ENCODE assay signal across 9 cellular contexts in the genomic region with DNA sequence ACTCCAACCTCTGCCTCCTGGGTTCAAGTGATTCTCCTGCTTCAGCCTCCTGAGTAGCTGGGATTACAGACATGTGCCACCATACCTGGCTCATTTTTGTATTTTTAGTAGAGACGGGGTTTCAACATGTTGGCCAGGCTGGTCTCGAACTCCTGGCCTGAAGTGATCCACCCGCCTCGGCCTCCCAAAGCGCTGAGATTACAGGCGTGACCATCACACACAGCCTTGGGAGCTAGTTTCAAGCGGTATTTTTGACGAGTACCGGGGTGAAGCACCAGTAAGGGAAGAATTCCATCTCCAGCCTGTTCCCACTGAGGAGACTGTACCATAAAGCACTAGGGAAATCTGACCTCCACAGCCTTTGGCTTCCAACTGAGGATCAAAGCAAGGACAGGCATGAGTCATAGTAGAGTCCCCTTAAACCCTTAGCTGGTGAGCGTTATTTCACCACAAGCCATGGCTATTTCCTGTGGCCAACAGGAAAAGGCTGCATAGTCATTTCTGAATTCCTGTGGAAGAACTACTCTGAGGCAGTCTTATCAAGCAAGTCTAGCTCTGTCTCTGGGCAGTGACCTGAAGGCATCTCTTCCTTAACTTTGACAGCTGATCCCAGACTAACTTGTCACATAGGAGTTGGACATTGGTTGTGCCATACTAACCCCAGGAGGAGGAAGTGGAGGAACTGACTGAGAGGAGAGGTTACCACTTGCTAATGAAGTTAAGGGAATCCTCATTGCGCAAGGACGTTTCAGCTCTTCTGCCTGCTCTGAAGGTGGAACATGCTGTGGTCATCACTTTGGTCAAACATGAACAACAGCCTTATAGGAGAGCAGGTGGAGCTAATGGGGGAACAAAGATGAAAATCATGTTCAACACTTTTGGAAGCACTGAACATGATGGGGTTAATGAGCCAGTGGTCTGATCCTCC.
DNase-seq lines count a peak whose midpoint lies in the region; ATAC-seq and TF ChIP-seq lines count a peak whose summit lies in the region.
"Had no signal": no experiment of that assay in that cellular context is flagged by ENCODE, and none has a peak within 500 bp of the region (broad histone marks: within the 10 kb centered on the region; RNA-seq: fewer than 3 reads in every experiment).

No MANE protein-coding gene starts in this region.

- H3K9me3 Mint-ChIP-seq in activated T-helper 2 cell treated with anti-CD3 and anti-CD28 coated beads, Interferon-gamma antibody, Interleukin-2, Interleukin-4, amounts not matched to agents 10 μg/mL and 5 μg/mL and 100 μg/mL, durations not matched to agents 14 hours and 24 hours and 36 hours: no peaks in the 10 kb centered on the region
- no peaks in the 10 kb centered on the region; the same call in 1 of the 3 replicates for H3K9me3 Mint-ChIP-seq in GM23338
- H3K9me3 Mint-ChIP-seq: naive B cell had no signal

- peaks cover 3% of the 10 kb centered on the region; the same call in 1 of the 2 replicates for H3K4me1 ChIP-seq in GM23338 (ENCODE audit: insufficient read depth)

- TF ChIP-seq CTCF in GM20000 (IDR thresholded peaks at IDR 0.05; ENCODE audit: extremely low read depth, missing control alignments) (no peak), GM23338 (conservative IDR thresholded peaks at IDR 0.05; ENCODE audit: low read depth in 2 of 2) (no peak)

- H3K4me3 ChIP-seq in GM23338: no peak overlapping the region

- H4K20me1 ChIP-seq in GM23338 (replicated peaks; ENCODE audit: insufficient read depth): no peaks in the 10 kb centered on the region

- DNase-seq in EL (peak; percentile 96), HT-29 (ENCODE audit: low spot score) (peak; percentile 52), lung microvascular endothelial cell (ENCODE audit: low read depth in 2 of 2) (peak; percentile 72 to 95), GM20000 (ENCODE audit: low spot score) (no peak), GM23338 (ENCODE audit: low spot score) (no peak)
- DNase-seq in activated T-helper 2 cell treated with anti-CD3 and anti-CD28 coated beads, Interferon-gamma antibody, Interleukin-2, Interleukin-4, amounts not matched to agents 10 μg/mL and 5 μg/mL and 100 μg/mL, durations not matched to agents 14 hours and 24 hours and 36 hours (ENCODE audit: low spot score): peak; percentile 46
- no peak for DNase-seq in stimulated activated naive CD4-positive, alpha-beta T cell treated with Interleukin-2 at 50 U/mL for 16 hours (lab: John Stamatoyannopoulos, UW)
- DNase-seq: naive B cell had no signal

- no peaks in the 10 kb centered on the region for H3K27me3 ChIP-seq in GM23338 (ENCODE audit: insufficient read depth)

- H3K9me2 ChIP-seq in GM23338 (ENCODE audit: insufficient read depth): no peaks in the 10 kb centered on the region

- no peak overlapping the region for H3K27ac Mint-ChIP-seq in activated T-helper 2 cell treated with anti-CD3 and anti-CD28 coated beads, Interferon-gamma antibody, Interleukin-2, Interleukin-4, amounts not matched to agents 10 μg/mL and 5 μg/mL and 100 μg/mL, durations not matched to agents 14 hours and 24 hours and 36 hours
- H3K27ac Mint-ChIP-seq in GM23338: no peak overlapping the region

- ATAC-seq in GM23338 (no peak), HG03135 (IDR thresholded peaks at IDR 0.05; ENCODE audit: unreplicated experiment) (no peak)

- H3K27ac ChIP-seq in GM23338 (ENCODE audit: low read depth): no peak overlapping the region

- no peaks in the 10 kb centered on the region for H3K79me2 ChIP-seq in GM23338 (replicated peaks; ENCODE audit: insufficient read depth)

- no peak overlapping the region for H3K4me2 ChIP-seq in GM23338

- H3K36me3 ChIP-seq in GM23338 (ENCODE audit: insufficient read depth): no peaks in the 10 kb centered on the region

- peaks cover 63% of the 10 kb centered on the region for H3K4me1 Mint-ChIP-seq in activated T-helper 2 cell treated with anti-CD3 and anti-CD28 coated beads, Interferon-gamma antibody, Interleukin-2, Interleukin-4, amounts not matched to agents 10 μg/mL and 5 μg/mL and 100 μg/mL, durations not matched to agents 14 hours and 24 hours and 36 hours (ENCODE audit: low read depth)
- H3K4me1 Mint-ChIP-seq in GM23338: peaks cover 13% of the 10 kb centered on the region

- intact Hi-C loops in activated T-helper 2 cell treated with anti-CD3 and anti-CD28 coated beads, Interferon-gamma antibody, Interleukin-2, Interleukin-4, amounts not matched to agents 10 μg/mL and 5 μg/mL and 100 μg/mL, durations not matched to agents 14 hours and 24 hours and 36 hours (cut with micrococcal nuclease): loop anchor here (5.0 kb wide), 1 partner anchor 48 kb away; no protein-coding TSS in a partner anchor

- no peak overlapping the region for H2AFZ ChIP-seq in GM23338

- H3K4me3 Mint-ChIP-seq in activated T-helper 2 cell treated with anti-CD3 and anti-CD28 coated beads, Interferon-gamma antibody, Interleukin-2, Interleukin-4, amounts not matched to agents 10 μg/mL and 5 μg/mL and 100 μg/mL, durations not matched to agents 14 hours and 24 hours and 36 hours (ENCODE audit: low read depth): peak overlapping the region; percentile 43
- no peak overlapping the region for H3K4me3 Mint-ChIP-seq in GM23338
- H3K4me3 Mint-ChIP-seq: naive B cell had no signal

- H3K27me3 Mint-ChIP-seq in activated T-helper 2 cell treated with anti-CD3 and anti-CD28 coated beads, Interferon-gamma antibody, Interleukin-2, Interleukin-4, amounts not matched to agents 10 μg/mL and 5 μg/mL and 100 μg/mL, durations not matched to agents 14 hours and 24 hours and 36 hours (ENCODE audit: low read depth): no peaks in the 10 kb centered on the region
- H3K27me3 Mint-ChIP-seq in GM23338 (ENCODE audit: insufficient read depth, low read depth, poor library complexity): peaks cover 3% of the 10 kb centered on the region

- H3F3A ChIP-seq in GM23338 (replicated peaks; ENCODE audit: low read depth): no peaks in the 10 kb centered on the region

- no peaks in the 10 kb centered on the region for H3K36me3 Mint-ChIP-seq in activated T-helper 2 cell treated with anti-CD3 and anti-CD28 coated beads, Interferon-gamma antibody, Interleukin-2, Interleukin-4, amounts not matched to agents 10 μg/mL and 5 μg/mL and 100 μg/mL, durations not matched to agents 14 hours and 24 hours and 36 hours (ENCODE audit: low read depth)
- peaks cover 5% of the 10 kb centered on the region; the same call in 1 of the 3 replicates for H3K36me3 Mint-ChIP-seq in GM23338 (ENCODE audit: low read depth)
- H3K36me3 Mint-ChIP-seq: naive B cell had no signal

TF ChIP-seq in GM23338, 12 proteins besides CTCF, POLR2A, EP300 and RAD21 (continues in another document):
- TF ChIP-seq, protein P1, sequence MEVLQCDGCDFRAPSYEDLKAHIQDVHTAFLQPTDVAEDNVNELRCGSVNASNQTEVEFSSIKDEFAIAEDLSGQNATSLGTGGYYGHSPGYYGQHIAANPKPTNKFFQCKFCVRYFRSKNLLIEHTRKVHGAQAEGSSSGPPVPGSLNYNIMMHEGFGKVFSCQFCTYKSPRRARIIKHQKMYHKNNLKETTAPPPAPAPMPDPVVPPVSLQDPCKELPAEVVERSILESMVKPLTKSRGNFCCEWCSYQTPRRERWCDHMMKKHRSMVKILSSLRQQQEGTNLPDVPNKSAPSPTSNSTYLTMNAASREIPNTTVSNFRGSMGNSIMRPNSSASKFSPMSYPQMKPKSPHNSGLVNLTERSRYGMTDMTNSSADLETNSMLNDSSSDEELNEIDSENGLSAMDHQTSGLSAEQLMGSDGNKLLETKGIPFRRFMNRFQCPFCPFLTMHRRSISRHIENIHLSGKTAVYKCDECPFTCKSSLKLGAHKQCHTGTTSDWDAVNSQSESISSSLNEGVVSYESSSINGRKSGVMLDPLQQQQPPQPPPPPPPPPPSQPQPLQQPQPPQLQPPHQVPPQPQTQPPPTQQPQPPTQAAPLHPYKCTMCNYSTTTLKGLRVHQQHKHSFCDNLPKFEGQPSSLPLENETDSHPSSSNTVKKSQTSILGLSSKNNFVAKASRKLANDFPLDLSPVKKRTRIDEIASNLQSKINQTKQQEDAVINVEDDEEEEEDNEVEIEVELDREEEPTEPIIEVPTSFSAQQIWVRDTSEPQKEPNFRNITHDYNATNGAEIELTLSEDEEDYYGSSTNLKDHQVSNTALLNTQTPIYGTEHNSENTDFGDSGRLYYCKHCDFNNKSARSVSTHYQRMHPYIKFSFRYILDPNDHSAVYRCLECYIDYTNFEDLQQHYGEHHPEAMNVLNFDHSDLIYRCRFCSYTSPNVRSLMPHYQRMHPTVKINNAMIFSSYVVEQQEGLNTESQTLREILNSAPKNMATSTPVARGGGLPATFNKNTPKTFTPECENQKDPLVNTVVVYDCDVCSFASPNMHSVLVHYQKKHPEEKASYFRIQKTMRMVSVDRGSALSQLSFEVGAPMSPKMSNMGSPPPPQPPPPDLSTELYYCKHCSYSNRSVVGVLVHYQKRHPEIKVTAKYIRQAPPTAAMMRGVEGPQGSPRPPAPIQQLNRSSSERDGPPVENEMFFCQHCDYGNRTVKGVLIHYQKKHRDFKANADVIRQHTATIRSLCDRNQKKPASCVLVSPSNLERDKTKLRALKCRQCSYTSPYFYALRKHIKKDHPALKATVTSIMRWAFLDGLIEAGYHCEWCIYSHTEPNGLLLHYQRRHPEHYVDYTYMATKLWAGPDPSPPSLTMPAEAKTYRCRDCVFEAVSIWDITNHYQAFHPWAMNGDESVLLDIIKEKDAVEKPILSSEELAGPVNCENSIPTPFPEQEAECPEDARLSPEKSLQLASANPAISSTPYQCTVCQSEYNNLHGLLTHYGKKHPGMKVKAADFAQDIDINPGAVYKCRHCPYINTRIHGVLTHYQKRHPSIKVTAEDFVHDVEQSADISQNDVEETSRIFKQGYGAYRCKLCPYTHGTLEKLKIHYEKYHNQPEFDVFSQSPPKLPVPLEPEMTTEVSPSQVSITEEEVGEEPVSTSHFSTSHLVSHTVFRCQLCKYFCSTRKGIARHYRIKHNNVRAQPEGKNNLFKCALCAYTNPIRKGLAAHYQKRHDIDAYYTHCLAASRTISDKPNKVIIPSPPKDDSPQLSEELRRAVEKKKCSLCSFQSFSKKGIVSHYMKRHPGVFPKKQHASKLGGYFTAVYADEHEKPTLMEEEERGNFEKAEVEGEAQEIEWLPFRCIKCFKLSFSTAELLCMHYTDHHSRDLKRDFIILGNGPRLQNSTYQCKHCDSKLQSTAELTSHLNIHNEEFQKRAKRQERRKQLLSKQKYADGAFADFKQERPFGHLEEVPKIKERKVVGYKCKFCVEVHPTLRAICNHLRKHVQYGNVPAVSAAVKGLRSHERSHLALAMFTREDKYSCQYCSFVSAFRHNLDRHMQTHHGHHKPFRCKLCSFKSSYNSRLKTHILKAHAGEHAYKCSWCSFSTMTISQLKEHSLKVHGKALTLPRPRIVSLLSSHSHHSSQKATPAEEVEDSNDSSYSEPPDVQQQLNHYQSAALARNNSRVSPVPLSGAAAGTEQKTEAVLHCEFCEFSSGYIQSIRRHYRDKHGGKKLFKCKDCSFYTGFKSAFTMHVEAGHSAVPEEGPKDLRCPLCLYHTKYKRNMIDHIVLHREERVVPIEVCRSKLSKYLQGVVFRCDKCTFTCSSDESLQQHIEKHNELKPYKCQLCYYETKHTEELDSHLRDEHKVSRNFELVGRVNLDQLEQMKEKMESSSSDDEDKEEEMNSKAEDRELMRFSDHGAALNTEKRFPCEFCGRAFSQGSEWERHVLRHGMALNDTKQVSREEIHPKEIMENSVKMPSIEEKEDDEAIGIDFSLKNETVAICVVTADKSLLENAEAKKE (CRISPR knock-in tag; IDR thresholded peaks at IDR 0.05): no peak
- TF ChIP-seq STAT1 (IDR thresholded peaks at IDR 0.05; ENCODE audit: unreplicated experiment): no peak

Comparison
In these comparisons a context has a peak if more than half of its experiments do, and no peak if none do; other contexts are left out.
1. DNase-seq: peak in EL (single experiment), HT-29 (single experiment), activated T-helper 2 cell treated with anti-CD3 and anti-CD28 coated beads, Interferon-gamma antibody, Interleukin-2, Interleukin-4, amounts not matched to agents 10 μg/mL and 5 μg/mL and 100 μg/mL, durations not matched to agents 14 hours and 24 hours and 36 hours (single experiment) and lung microvascular endothelial cell (2 of 2); none in GM20000 (single experiment), stimulated activated naive CD4-positive, alpha-beta T cell treated with Interleukin-2 at 50 U/mL for 16 hours (single experiment) and GM23338 (single experiment).